ENCODE assay signal across 17 cellular contexts in genomic region chr11:35102267-35102666, GRCh38.
"Had no signal": no experiment of that assay in that cellular context is flagged by ENCODE, and none has a peak within 500 bp of the region (broad histone marks: within the 10 kb centered on the region; RNA-seq: fewer than 3 reads in every experiment).

No MANE protein-coding gene starts in this region.

- H3K9me3 ChIP-seq: suprapubic skin, uterus had no signal

- H3K4me3 ChIP-seq: lung, suprapubic skin, uterus had no signal

- H3K27ac ChIP-seq: suprapubic skin, WERI-Rb-1 had no signal

- DNase-seq: activated CD4-positive, alpha-beta T cell treated with anti-CD3 and anti-CD28 coated beads, Interleukin-2, amount 10 ng/mL, durations not matched to agents 7 days and 5 days; activated CD4-positive, CD25-positive, alpha-beta regulatory T cell treated with anti-CD3 and anti-CD28 coated beads, Interleukin-2, amount 50 U/mL, for 72 hours; activated CD8-positive, alpha-beta memory T cell treated with anti-CD3 and anti-CD28 coated beads, Interleukin-2, amount 10 ng/mL, durations not matched to agents 7 days and 5 days; activated CD8-positive, alpha-beta T cell treated with anti-CD3 and anti-CD28 coated beads for 36 hours; activated gamma-delta T cell treated with Interleukin-2 at 50 U/mL for 16 hours; cortex of kidney; endodermal cell; foreskin fibroblast; natural killer cell; stimulated activated CD4-positive, alpha-beta T cell treated with anti-CD3 and anti-CD28 coated beads, Interleukin-4, amount 100 ng/mL, for 4 hours; T-cell; trophoblast cell; uterus; WERI-Rb-1 had no signal

- H3K27me3 ChIP-seq: suprapubic skin, uterus had no signal

- H3K36me3 ChIP-seq: suprapubic skin, uterus, WERI-Rb-1 had no signal

- ATAC-seq: activated CD8-positive, alpha-beta memory T cell treated with anti-CD3 and anti-CD28 coated beads, Interleukin-2, amount 10 ng/mL, durations not matched to agents 7 days and 5 days; activated CD8-positive, alpha-beta T cell treated with anti-CD3 and anti-CD28 coated beads for 36 hours; left lobe of liver; natural killer cell; T-cell had no signal
